ENCODE assay signal across 36 cellular contexts in genomic region chr22:25016311-25016710, GRCh38.
"Had no signal": no experiment of that assay in that cellular context is flagged by ENCODE, and none has a peak within 500 bp of the region (broad histone marks: within the 10 kb centered on the region; RNA-seq: fewer than 3 reads in every experiment).

No MANE protein-coding gene starts in this region.

- H3K9me3 Mint-ChIP-seq: activated CD4-positive, alpha-beta memory T cell treated with anti-CD3 and anti-CD28 coated beads, Interleukin-2, amount 10 ng/mL, durations not matched to agents 7 days and 5 days; activated CD4-positive, alpha-beta T cell treated with anti-CD3 and anti-CD28 coated beads, Interleukin-2, amount 10 ng/mL, durations not matched to agents 7 days and 5 days; activated naive CD4-positive, alpha-beta T cell treated with anti-CD3 and anti-CD28 coated beads, Interleukin-2, amount 10 ng/mL, durations not matched to agents 7 days and 5 days; activated naive CD4-positive, alpha-beta T cell treated with anti-CD3 and anti-CD28 coated beads, Interleukin-2, amount 50 U/mL, for 24 hours; activated T-cell treated with anti-CD3 and anti-CD28 coated beads, Interleukin-2, amount 50 U/mL, for 24 hours; activated T-helper 2 cell treated with anti-CD3 and anti-CD28 coated beads, Interferon-gamma antibody, Interleukin-2, Interleukin-4, amounts not matched to agents 10 μg/mL and 5 μg/mL and 100 μg/mL, durations not matched to agents 14 hours and 24 hours and 36 hours; central memory CD8-positive, alpha-beta T cell; T-helper 1 cell treated with Interleukin-12 subunit alpha and Interleukin-12 subunit beta and Interleukin-4 antibody, amounts not matched to agents 30 μg/mL and 1 μg/mL, for 36 hours; T-helper 2 cell treated with Interferon-gamma antibody and Interleukin-4, amounts not matched to agents 5 μg/mL and 100 μg/mL, for 36 hours had no signal

- H3K36me3 Mint-ChIP-seq: activated CD8-positive, alpha-beta memory T cell treated with anti-CD3 and anti-CD28 coated beads, Interleukin-2, amount 10 ng/mL, durations not matched to agents 7 days and 5 days; activated naive CD4-positive, alpha-beta T cell treated with anti-CD3 and anti-CD28 coated beads, Interleukin-2, amount 10 ng/mL, durations not matched to agents 7 days and 5 days; activated naive CD4-positive, alpha-beta T cell treated with anti-CD3 and anti-CD28 coated beads, Interleukin-2, amount 50 U/mL, for 24 hours; activated naive CD8-positive, alpha-beta T cell had no signal

- H3K4me3 Mint-ChIP-seq: activated CD4-positive, alpha-beta memory T cell treated with anti-CD3 and anti-CD28 coated beads, Interleukin-2, amount 10 ng/mL, durations not matched to agents 7 days and 5 days; activated CD4-positive, alpha-beta T cell treated with anti-CD3 and anti-CD28 coated beads for 36 hours; activated CD4-positive, alpha-beta T cell treated with anti-CD3 and anti-CD28 coated beads, Interleukin-2, amount 10 ng/mL, durations not matched to agents 7 days and 5 days; activated CD8-positive, alpha-beta memory T cell treated with anti-CD3 and anti-CD28 coated beads, Interleukin-2, amount 10 ng/mL, durations not matched to agents 7 days and 5 days; activated CD8-positive, alpha-beta T cell treated with anti-CD3 and anti-CD28 coated beads, Interleukin-2, amount 10 ng/mL, durations not matched to agents 7 days and 5 days; activated naive CD4-positive, alpha-beta T cell treated with anti-CD3 and anti-CD28 coated beads, Interleukin-2, amount 10 ng/mL, durations not matched to agents 7 days and 5 days; activated naive CD4-positive, alpha-beta T cell treated with anti-CD3 and anti-CD28 coated beads, Interleukin-2, amount 50 U/mL, for 24 hours; activated naive CD8-positive, alpha-beta T cell; activated T-cell treated with anti-CD3 and anti-CD28 coated beads, Interleukin-2, amount 50 U/mL, for 24 hours; central memory CD8-positive, alpha-beta T cell; T-helper 1 cell treated with Interleukin-12 subunit alpha and Interleukin-12 subunit beta and Interleukin-4 antibody, amounts not matched to agents 30 μg/mL and 1 μg/mL, for 36 hours; T-helper 2 cell treated with Interferon-gamma antibody and Interleukin-4, amounts not matched to agents 5 μg/mL and 100 μg/mL, for 36 hours had no signal

- H3K27ac Mint-ChIP-seq: activated CD4-positive, alpha-beta memory T cell treated with anti-CD3 and anti-CD28 coated beads, Interleukin-2, amount 10 ng/mL, durations not matched to agents 7 days and 5 days; activated CD4-positive, alpha-beta T cell treated with anti-CD3 and anti-CD28 coated beads for 36 hours; activated CD8-positive, alpha-beta memory T cell treated with anti-CD3 and anti-CD28 coated beads, Interleukin-2, amount 10 ng/mL, durations not matched to agents 7 days and 5 days; activated CD8-positive, alpha-beta T cell treated with anti-CD3 and anti-CD28 coated beads, Interleukin-2, amount 10 ng/mL, durations not matched to agents 7 days and 5 days; activated naive CD4-positive, alpha-beta T cell treated with anti-CD3 and anti-CD28 coated beads, Interleukin-2, amount 10 ng/mL, durations not matched to agents 7 days and 5 days; activated naive CD4-positive, alpha-beta T cell treated with anti-CD3 and anti-CD28 coated beads, Interleukin-2, amount 50 U/mL, for 24 hours; activated naive CD8-positive, alpha-beta T cell; activated T-cell treated with anti-CD3 and anti-CD28 coated beads, Interleukin-2, amount 50 U/mL, for 24 hours; activated T-helper 2 cell treated with anti-CD3 and anti-CD28 coated beads, Interferon-gamma antibody, Interleukin-2, Interleukin-4, amounts not matched to agents 10 μg/mL and 5 μg/mL and 100 μg/mL, durations not matched to agents 14 hours and 24 hours and 36 hours; T-helper 1 cell treated with Interleukin-12 subunit alpha and Interleukin-12 subunit beta and Interleukin-4 antibody, amounts not matched to agents 30 μg/mL and 1 μg/mL, for 36 hours; T-helper 2 cell treated with Interferon-gamma antibody and Interleukin-4, amounts not matched to agents 5 μg/mL and 100 μg/mL, for 36 hours had no signal

- ATAC-seq: activated CD4-positive, alpha-beta T cell treated with anti-CD3 and anti-CD28 coated beads for 36 hours; activated CD4-positive, CD25-positive, alpha-beta regulatory T cell treated with anti-CD3 and anti-CD28 coated beads, Interleukin-2, amount 50 U/mL, for 24 hours; activated CD8-positive, alpha-beta memory T cell treated with anti-CD3 and anti-CD28 coated beads, Interleukin-2, amount 10 ng/mL, durations not matched to agents 7 days and 5 days; activated CD8-positive, alpha-beta T cell treated with anti-CD3 and anti-CD28 coated beads, Interleukin-2, amount 10 ng/mL, durations not matched to agents 7 days and 5 days; body of pancreas had no signal

- H3K36me3 ChIP-seq: adrenal gland, brain microvascular endothelial cell, breast epithelium had no signal

- H3K27me3 ChIP-seq: adrenal gland, body of pancreas, brain microvascular endothelial cell, breast epithelium had no signal

- DNase-seq: activated CD4-positive, alpha-beta memory T cell treated with anti-CD3 and anti-CD28 coated beads, Interleukin-2, amount 10 ng/mL, durations not matched to agents 7 days and 5 days; activated CD4-positive, alpha-beta T cell treated with anti-CD3 and anti-CD28 coated beads for 1 hour; activated CD4-positive, alpha-beta T cell treated with anti-CD3 and anti-CD28 coated beads for 36 hours; activated CD4-positive, alpha-beta T cell treated with anti-CD3 and anti-CD28 coated beads for 48 hours; activated CD4-positive, alpha-beta T cell treated with anti-CD3 and anti-CD28 coated beads, Interleukin-2, amount 10 ng/mL, durations not matched to agents 7 days and 5 days; activated CD4-positive, alpha-beta T cell treated with anti-CD3 and anti-CD28 coated beads, Interleukin-2, amount 50 U/mL, for 48 hours; activated CD4-positive, CD25-positive, alpha-beta regulatory T cell; activated CD8-positive, alpha-beta memory T cell treated with anti-CD3 and anti-CD28 coated beads for 24 hours; activated CD8-positive, alpha-beta memory T cell treated with anti-CD3 and anti-CD28 coated beads, Interleukin-2, amount 10 ng/mL, durations not matched to agents 7 days and 5 days; activated CD8-positive, alpha-beta memory T cell treated with anti-CD3 and anti-CD28 coated beads, Interleukin-2, amount 50 U/mL, for 48 hours; activated CD8-positive, alpha-beta T cell treated with anti-CD3 and anti-CD28 coated beads, Interleukin-2, amount 10 ng/mL, durations not matched to agents 7 days and 5 days; activated effector memory CD4-positive, alpha-beta T cell treated with Interleukin-2 at 50 U/mL for 16 hours; activated gamma-delta T cell; activated naive CD4-positive, alpha-beta T cell treated with anti-CD3 and anti-CD28 coated beads, Interleukin-2, amount 10 ng/mL, durations not matched to agents 7 days and 5 days; activated naive CD4-positive, alpha-beta T cell treated with Interleukin-2 at 50 U/mL for 16 hours; activated T-cell treated with anti-CD3 and anti-CD28 coated beads, Interleukin-2, amount 50 U/mL, for 24 hours; activated T-cell treated with anti-CD3 and anti-CD28 coated beads, Interleukin-2, amount 50 U/mL, for 48 hours; adrenal gland; amniotic stem cell; aorta; body of pancreas; brain microvascular endothelial cell; caudate nucleus; cerebellar nuclear complex; T-helper 1 cell; T-helper 2 cell; T-helper 9 cell had no signal

- H3K27ac ChIP-seq: body of pancreas, brain microvascular endothelial cell, breast epithelium, VCaP had no signal

- H3K4me1 ChIP-seq: breast epithelium had no signal

- H3K4me3 ChIP-seq: adrenal gland, body of pancreas, breast epithelium had no signal

- H3K4me1 Mint-ChIP-seq: activated CD4-positive, alpha-beta T cell treated with anti-CD3 and anti-CD28 coated beads for 36 hours; activated CD8-positive, alpha-beta memory T cell treated with anti-CD3 and anti-CD28 coated beads, Interleukin-2, amount 10 ng/mL, durations not matched to agents 7 days and 5 days; activated naive CD4-positive, alpha-beta T cell treated with anti-CD3 and anti-CD28 coated beads, Interleukin-2, amount 50 U/mL, for 24 hours; central memory CD8-positive, alpha-beta T cell had no signal

- H3K9me3 ChIP-seq: adrenal gland, body of pancreas, breast epithelium had no signal
